21 cellular contexts compared by ENCODE assay signal in genomic region chr19:13885826-13886365, GRCh38. TPM values are rescaled to one million over a fixed set of nuclear protein-coding genes. Genes with fewer than 3 reads are reported as not detected.
"Had no signal": no experiment of that assay in that cellular context is flagged by ENCODE, and none has a peak within 500 bp of the region (broad histone marks: within the 10 kb centered on the region; RNA-seq: fewer than 3 reads in every experiment).

No MANE protein-coding gene starts in this region.

- H3K27ac ChIP-seq: esophagus muscularis mucosa, foreskin keratinocyte, heart right ventricle, right atrium auricular region, tibial artery had no signal

- H3K9me3 ChIP-seq: esophagus muscularis mucosa, heart right ventricle, mucosa of descending colon, right atrium auricular region, tibial artery had no signal

- H3K36me3 ChIP-seq: esophagus muscularis mucosa, heart right ventricle, right atrium auricular region, tibial artery had no signal

- H3K4me3 ChIP-seq: esophagus muscularis mucosa, heart right ventricle, mucosa of descending colon, right atrium auricular region, tibial artery had no signal

- H3K36me3 Mint-ChIP-seq: activated CD4-positive, alpha-beta memory T cell treated with anti-CD3 and anti-CD28 coated beads for 36 hours; brain had no signal

- H3K27ac Mint-ChIP-seq: activated CD4-positive, alpha-beta memory T cell treated with anti-CD3 and anti-CD28 coated beads for 36 hours; activated naive CD4-positive, alpha-beta T cell treated with anti-CD3 and anti-CD28 coated beads for 36 hours; activated T-helper 1 cell treated with anti-CD3 and anti-CD28 coated beads, Interleukin-12 subunit alpha, Interleukin-12 subunit beta, Interleukin-2, Interleukin-4 antibody, amounts not matched to agents 30 ng/mL and 10 ng/mL and 1 ng/mL, durations not matched to agents 14 hours and 24 hours and 36 hours; brain; dendritic cell treated with granulocyte-macrophage colony-stimulating factor and Interleukin-4, amounts not matched to agents 40 ng/mL and 50 ng/mL, for 4 days; endodermal cell; T-helper 2 cell treated with Interferon-gamma antibody and Interleukin-4, amounts not matched to agents 5 μg/mL and 100 μg/mL, for 36 hours had no signal

- H3K4me3 Mint-ChIP-seq: activated CD4-positive, alpha-beta memory T cell treated with anti-CD3 and anti-CD28 coated beads for 36 hours; activated naive CD4-positive, alpha-beta T cell treated with anti-CD3 and anti-CD28 coated beads for 36 hours; activated T-helper 1 cell treated with anti-CD3 and anti-CD28 coated beads, Interleukin-12 subunit alpha, Interleukin-12 subunit beta, Interleukin-2, Interleukin-4 antibody, amounts not matched to agents 30 ng/mL and 10 ng/mL and 1 ng/mL, durations not matched to agents 14 hours and 24 hours and 36 hours; brain; dendritic cell treated with granulocyte-macrophage colony-stimulating factor and Interleukin-4, amounts not matched to agents 40 ng/mL and 50 ng/mL, for 4 days; endodermal cell; T-helper 2 cell treated with Interferon-gamma antibody and Interleukin-4, amounts not matched to agents 5 μg/mL and 100 μg/mL, for 36 hours had no signal

- ATAC-seq: foreskin keratinocyte, heart right ventricle had no signal

- H3K27me3 Mint-ChIP-seq: activated CD4-positive, alpha-beta memory T cell treated with anti-CD3 and anti-CD28 coated beads for 36 hours; brain had no signal

- H3K27me3 ChIP-seq: esophagus muscularis mucosa, heart right ventricle, right atrium auricular region, tibial artery had no signal

- DNase-seq: activated CD4-positive, alpha-beta memory T cell treated with anti-CD3 and anti-CD28 coated beads for 36 hours; activated CD4-positive, CD25-positive, alpha-beta regulatory T cell treated with anti-CD3 and anti-CD28 coated beads, Interleukin-2, amount 50 U/mL, for 72 hours; activated naive CD4-positive, alpha-beta T cell treated with anti-CD3 and anti-CD28 coated beads for 36 hours; cerebellar nuclear complex; endodermal cell; foreskin keratinocyte; heart right ventricle; islet precursor cell; mammary epithelial cell; SIG-M5; small intestine; SW 1271; tibial artery had no signal

- H3K9me3 Mint-ChIP-seq: activated CD4-positive, alpha-beta memory T cell treated with anti-CD3 and anti-CD28 coated beads for 36 hours; activated naive CD4-positive, alpha-beta T cell treated with anti-CD3 and anti-CD28 coated beads for 36 hours; activated T-helper 1 cell treated with anti-CD3 and anti-CD28 coated beads, Interleukin-12 subunit alpha, Interleukin-12 subunit beta, Interleukin-2, Interleukin-4 antibody, amounts not matched to agents 30 ng/mL and 10 ng/mL and 1 ng/mL, durations not matched to agents 14 hours and 24 hours and 36 hours; brain; dendritic cell treated with granulocyte-macrophage colony-stimulating factor and Interleukin-4, amounts not matched to agents 40 ng/mL and 50 ng/mL, for 4 days; endodermal cell; T-helper 2 cell treated with Interferon-gamma antibody and Interleukin-4, amounts not matched to agents 5 μg/mL and 100 μg/mL, for 36 hours had no signal

RNA-seq across cellular contexts. Expression of gene NANOS3, which starts 9.0 kb away (rescaled TPM):
- total RNA-seq: esophagus muscularis mucosa, left lobe of liver, right atrium auricular region had no signal

RNA-seq across cellular contexts. Expression of gene PODNL1, which starts 52.3 kb away (rescaled TPM):
- total RNA-seq: activated T-helper 1 cell treated with anti-CD3 and anti-CD28 coated beads, Interleukin-12 subunit alpha, Interleukin-12 subunit beta, Interleukin-2, Interleukin-4 antibody, amounts not matched to agents 30 ng/mL and 10 ng/mL and 1 ng/mL, durations not matched to agents 14 hours and 24 hours and 36 hours; left lobe of liver had no signal
